ENCODE assay signal across 11 cellular contexts in the genomic region with DNA sequence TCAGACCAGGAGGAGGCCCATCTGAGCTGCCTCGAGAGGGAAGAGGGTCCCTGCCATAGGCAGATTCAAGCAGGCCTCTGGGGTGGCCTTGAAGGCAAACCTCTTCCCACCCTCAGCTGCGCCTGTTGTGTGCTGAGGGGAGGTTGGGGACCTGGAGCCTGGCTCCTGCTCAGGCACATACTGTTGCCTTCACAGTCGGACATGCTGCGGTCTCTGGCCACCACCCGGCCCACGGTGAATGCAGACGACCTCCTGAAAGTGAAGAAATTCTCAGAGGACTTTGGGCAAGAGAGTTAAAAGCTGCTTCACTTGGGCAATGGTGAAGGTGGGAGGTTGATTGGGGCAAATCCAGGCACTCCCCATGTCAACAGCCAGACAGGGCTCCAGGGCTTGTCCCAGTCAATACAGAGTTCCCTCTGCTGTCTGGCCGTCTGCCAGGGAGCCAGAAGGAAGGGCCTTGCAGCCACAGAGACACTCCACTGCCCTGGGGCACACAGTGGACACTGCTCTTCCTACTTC. TPM values are rescaled to one million over a fixed set of nuclear protein-coding genes. Genes with fewer than 3 reads are reported as not detected.
DNase-seq lines count a peak whose midpoint lies in the region; ATAC-seq and TF ChIP-seq lines count a peak whose summit lies in the region.
"Had no signal": no experiment of that assay in that cellular context is flagged by ENCODE, and none has a peak within 500 bp of the region (broad histone marks: within the 10 kb centered on the region; RNA-seq: fewer than 3 reads in every experiment).

No MANE protein-coding gene starts in this region.

- no peaks in the 10 kb centered on the region for H3K9me3 ChIP-seq in BLaER1 treated with 17β-estradiol and CSF1 and Interleukin-3, amounts not matched to agents 10 nM and 100 nM (replicated peaks in 1 of 11)
- H3K9me3 ChIP-seq in Loucy (ENCODE audit: insufficient read depth, low read depth, low read length) (no peaks in the 10 kb centered on the region), heart right ventricle (no peaks in the 10 kb centered on the region), esophagus squamous epithelium (no peaks in the 10 kb centered on the region)

- peaks cover 81 to 100% (median 95%) of the 10 kb centered on the region in 10 experiments for H3K4me1 ChIP-seq in BLaER1 treated with 17β-estradiol and CSF1 and Interleukin-3, amounts not matched to agents 10 nM and 100 nM
- H3K4me1 ChIP-seq in Loucy (ENCODE audit: insufficient read depth, low read length, poor library complexity, severe bottlenecking) (peaks cover 32% of the 10 kb centered on the region), heart right ventricle (peaks cover 2 to 45% (median 33%) of the 10 kb centered on the region in 9 donors), esophagus squamous epithelium (peaks cover 9 to 53% (median 27%) of the 10 kb centered on the region in 3 donors)

- H3K9me3 Mint-ChIP-seq in activated CD4-positive, alpha-beta memory T cell treated with anti-CD3 and anti-CD28 coated beads, Interleukin-2, amount 10 ng/mL, durations not matched to agents 7 days and 5 days, result no peaks in the 10 kb centered on the region
- H3K9me3 Mint-ChIP-seq: stimulated activated naive CD8-positive, alpha-beta T cell treated with anti-CD3 and anti-CD28 coated beads, Interleukin-15, Interleukin-2, amounts not matched to agents 100 ng/mL and 50 ng/mL, for 24 hours had no signal

- DNase-seq in heart right ventricle (peak in 1 of 2 donors; percentile 74), posterior vena cava (ENCODE audit: low spot score) (peak; percentile 88), NCI-H446 treated with DMSO at 0.1 percent for 48 hours (lab: John Stamatoyannopoulos, UW) (no peak), esophagus squamous epithelium (lab: John Stamatoyannopoulos, UW) (no peak), germinal center (ENCODE audit: low spot score) (no peak)
- DNase-seq in activated CD4-positive, alpha-beta memory T cell treated with anti-CD3 and anti-CD28 coated beads, Interleukin-2, amount 10 ng/mL, durations not matched to agents 7 days and 5 days, result no peak
- DNase-seq: DMS153 had no signal

- H3F3A ChIP-seq in Loucy (ENCODE audit: low read depth), result peaks cover 7% of the 10 kb centered on the region; the same call in 1 of the 2 replicates

- peaks cover 79 to 100% (median 99%) of the 10 kb centered on the region in 11 experiments for H3K36me3 ChIP-seq in BLaER1 treated with 17β-estradiol and CSF1 and Interleukin-3, amounts not matched to agents 10 nM and 100 nM
- H3K36me3 ChIP-seq in Loucy (ENCODE audit: insufficient read depth, low read length) (peaks cover 67% of the 10 kb centered on the region; the same call in 1 of the 2 replicates), heart right ventricle (peaks cover 7 to 97% (median 67%) of the 10 kb centered on the region in 9 donors), esophagus squamous epithelium (peaks cover 39 to 92% (median 58%) of the 10 kb centered on the region in 3 donors)

- H3K27me3 Mint-ChIP-seq in activated CD4-positive, alpha-beta memory T cell treated with anti-CD3 and anti-CD28 coated beads, Interleukin-2, amount 10 ng/mL, durations not matched to agents 7 days and 5 days, result no peaks in the 10 kb centered on the region
- H3K27me3 Mint-ChIP-seq: stimulated activated naive CD8-positive, alpha-beta T cell treated with anti-CD3 and anti-CD28 coated beads, Interleukin-15, Interleukin-2, amounts not matched to agents 100 ng/mL and 50 ng/mL, for 24 hours had no signal

- H3K4me1 Mint-ChIP-seq in activated CD4-positive, alpha-beta memory T cell treated with anti-CD3 and anti-CD28 coated beads, Interleukin-2, amount 10 ng/mL, durations not matched to agents 7 days and 5 days, result peaks cover 30% of the 10 kb centered on the region

- H3K4me3 Mint-ChIP-seq in activated CD4-positive, alpha-beta memory T cell treated with anti-CD3 and anti-CD28 coated beads, Interleukin-2, amount 10 ng/mL, durations not matched to agents 7 days and 5 days, result no peak overlapping the region

- H3K9me2 ChIP-seq in Loucy (replicated peaks; ENCODE audit: low read depth, low read length), result no peaks in the 10 kb centered on the region

- peaks cover 76% of the 10 kb centered on the region for H3K36me3 Mint-ChIP-seq in activated CD4-positive, alpha-beta memory T cell treated with anti-CD3 and anti-CD28 coated beads, Interleukin-2, amount 10 ng/mL, durations not matched to agents 7 days and 5 days (ENCODE audit: low read depth)

- peaks cover 76% of the 10 kb centered on the region for H3K79me2 ChIP-seq in Loucy (ENCODE audit: insufficient read depth, low read length)

- no peak overlapping the region for H3K27ac Mint-ChIP-seq in activated CD4-positive, alpha-beta memory T cell treated with anti-CD3 and anti-CD28 coated beads, Interleukin-2, amount 10 ng/mL, durations not matched to agents 7 days and 5 days
- H3K27ac Mint-ChIP-seq: stimulated activated naive CD8-positive, alpha-beta T cell treated with anti-CD3 and anti-CD28 coated beads, Interleukin-15, Interleukin-2, amounts not matched to agents 100 ng/mL and 50 ng/mL, for 24 hours had no signal

- peak overlapping the region; percentile 57 to 99 (median 77) for H3K4me2 ChIP-seq in BLaER1 treated with 17β-estradiol and CSF1 and Interleukin-3, amounts not matched to agents 10 nM and 100 nM
- peak overlapping the region; percentile 99 for H3K4me2 ChIP-seq in Loucy (ENCODE audit: low read depth, low read length, poor library complexity, severe bottlenecking)

- WGBS in heart right ventricle, 2 donors, result 77 to 81% methylated on average over 8 of the region's 8 CpGs
- WGBS in esophagus squamous epithelium, 2 donors, result 73 to 77% methylated on average over 6 to 7 of the region's 8 CpGs

- peak overlapping the region in 8 of 11 experiments; percentile 16 to 35 (median 26); a peak in 5 of 22 replicates for H3K27ac ChIP-seq in BLaER1 treated with 17β-estradiol and CSF1 and Interleukin-3, amounts not matched to agents 10 nM and 100 nM
- no peak overlapping the region for H3K27ac ChIP-seq in heart right ventricle
- H3K27ac ChIP-seq in esophagus squamous epithelium, result no peak overlapping the region

- POLR2A ChIA-PET in activated CD4-positive, alpha-beta memory T cell treated with anti-CD3 and anti-CD28 coated beads, Interleukin-2, amount 10 ng/mL, durations not matched to agents 7 days and 5 days (lab: Charles Lee), result interaction anchor here (0.6 to 9.7 kb wide), 3 partner anchors 9 to 24 kb away, joined by 3 to 151 read pairs (median 4); a partner anchor contains a TSS

- peaks cover 92 to 100% (median 100%) of the 10 kb centered on the region in 11 experiments for H4K20me1 ChIP-seq in BLaER1 treated with 17β-estradiol and CSF1 and Interleukin-3, amounts not matched to agents 10 nM and 100 nM
- H4K20me1 ChIP-seq in Loucy (ENCODE audit: insufficient read depth, low read length, poor library complexity, severe bottlenecking), result peaks cover 41% of the 10 kb centered on the region

- CTCF ChIA-PET in activated CD4-positive, alpha-beta memory T cell treated with anti-CD3 and anti-CD28 coated beads, Interleukin-2, amount 10 ng/mL, durations not matched to agents 7 days and 5 days (lab: Charles Lee), result no interaction called here

- no peak overlapping the region for H3K4me3 ChIP-seq in BLaER1 treated with 17β-estradiol and CSF1 and Interleukin-3, amounts not matched to agents 10 nM and 100 nM
- H3K4me3 ChIP-seq in Loucy (ENCODE audit: low read length, poor library complexity, severe bottlenecking) (no peak overlapping the region), heart right ventricle (no peak overlapping the region), esophagus squamous epithelium (no peak overlapping the region)

- peak overlapping the region; percentile 19 to 65 (median 39); a peak in 13 of 22 replicates for H3K9ac ChIP-seq in BLaER1 treated with 17β-estradiol and CSF1 and Interleukin-3, amounts not matched to agents 10 nM and 100 nM
- H3K9ac ChIP-seq in Loucy (ENCODE audit: low read depth, low read length, poor library complexity, severe bottlenecking), result no peak overlapping the region

- peak in 6 of 8 donors; percentile 41 to 54 (median 45) for ATAC-seq in heart right ventricle
- ATAC-seq: activated CD4-positive, CD25-positive, alpha-beta regulatory T cell treated with anti-CD3 and anti-CD28 coated beads, Interleukin-2, amount 50 U/mL, for 24 hours had no signal

- intact Hi-C loops in heart right ventricle (cut with DNase I), result no loop called here
- intact Hi-C loops in posterior vena cava (cut with DNase I), result no loop called here
- intact Hi-C loops in esophagus squamous epithelium (cut with DNase I), result no loop called here

- no peak overlapping the region for H2AFZ ChIP-seq in Loucy (ENCODE audit: low read length)

- TF ChIP-seq CTCF in Loucy (conservative IDR thresholded peaks at IDR 0.05; ENCODE audit: low read length), result no peak
- TF ChIP-seq CTCF in heart right ventricle (IDR thresholded peaks at IDR 0.05), result no peak
- no peak for TF ChIP-seq CTCF in esophagus squamous epithelium (IDR thresholded peaks at IDR 0.05)

- no peak for TF ChIP-seq POLR2A in esophagus squamous epithelium (IDR thresholded peaks at IDR 0.05)

- H3K27me3 ChIP-seq in BLaER1 treated with 17β-estradiol and CSF1 and Interleukin-3, amounts not matched to agents 10 nM and 100 nM, result no peaks in the 10 kb centered on the region
- no peaks in the 10 kb centered on the region for H3K27me3 ChIP-seq in Loucy (ENCODE audit: insufficient read depth, low read length, poor library complexity, severe bottlenecking)
- no peaks in the 10 kb centered on the region for H3K27me3 ChIP-seq in heart right ventricle
- no peaks in the 10 kb centered on the region for H3K27me3 ChIP-seq in esophagus squamous epithelium

RNA-seq across cellular contexts. Expression of a gene that starts 6.3 kb away (rescaled TPM):
- 10 to 100 TPM in 1 of 10 donors, 1 to 10 TPM in 9; 3.9 to 10.7 (median 5.4) TPM for total RNA-seq in heart right ventricle
- 1 to 10 TPM; 2.0 to 9.9 TPM for polyA plus RNA-seq in heart right ventricle
- 1 to 10 TPM; 6.6 to 6.9 TPM for total RNA-seq in posterior vena cava
- total RNA-seq in activated CD4-positive, alpha-beta memory T cell treated with anti-CD3 and anti-CD28 coated beads, Interleukin-2, amount 10 ng/mL, durations not matched to agents 7 days and 5 days, result 1 to 10 TPM; 8.8 to 9.7 TPM
- total RNA-seq in esophagus squamous epithelium, result 10 to 100 TPM; 14.3 to 21.8 (median 21.4) TPM

RNA-seq across cellular contexts. Expression of a gene that starts 12.9 kb away (rescaled TPM):
- total RNA-seq in heart right ventricle (10 to 100 TPM; 24.2 to 35.1 (median 27.7) TPM), posterior vena cava (10 to 100 TPM; 23.4 to 24.1 TPM), esophagus squamous epithelium (10 to 100 TPM; 21.5 to 38.9 (median 24.9) TPM)
- 10 to 100 TPM; 38.8 to 44.6 TPM for polyA plus RNA-seq in heart right ventricle
- 10 to 100 TPM; 32.3 to 34.9 TPM for total RNA-seq in activated CD4-positive, alpha-beta memory T cell treated with anti-CD3 and anti-CD28 coated beads, Interleukin-2, amount 10 ng/mL, durations not matched to agents 7 days and 5 days

RNA-seq across cellular contexts. Expression of a gene that starts 15.3 kb away (rescaled TPM):
- total RNA-seq in heart right ventricle (10 to 100 TPM; 20.0 to 29.1 (median 23.7) TPM), posterior vena cava (10 to 100 TPM; 21.9 to 22.4 TPM), esophagus squamous epithelium (10 to 100 TPM; 24.0 to 36.0 (median 30.1) TPM)
- polyA plus RNA-seq in heart right ventricle, result 10 to 100 TPM; 15.7 to 16.8 TPM
- total RNA-seq in activated CD4-positive, alpha-beta memory T cell treated with anti-CD3 and anti-CD28 coated beads, Interleukin-2, amount 10 ng/mL, durations not matched to agents 7 days and 5 days, result 10 to 100 TPM; 30.6 to 30.7 TPM

RNA-seq across cellular contexts. Expression of a gene that starts 15.5 kb away (rescaled TPM):
- total RNA-seq in heart right ventricle, result 10 to 100 TPM in 1 of 10 donors, 1 to 10 TPM in 9; 6.1 to 15.8 (median 7.8) TPM
- 1 to 10 TPM; 8.0 to 8.2 TPM for polyA plus RNA-seq in heart right ventricle
- total RNA-seq in posterior vena cava, result 10 to 100 TPM; 14.3 to 15.9 TPM
- total RNA-seq in activated CD4-positive, alpha-beta memory T cell treated with anti-CD3 and anti-CD28 coated beads, Interleukin-2, amount 10 ng/mL, durations not matched to agents 7 days and 5 days, result 10 to 100 TPM; 36.0 to 36.7 TPM
- 10 to 100 TPM; 14.1 to 29.6 (median 25.5) TPM for total RNA-seq in esophagus squamous epithelium

RNA-seq across cellular contexts. Expression of a gene that starts 27.5 kb away (rescaled TPM):
- under 1 TPM in 4 of 10 donors, not detected in 6; 0.32 to 0.41 (median 0.38) TPM for total RNA-seq in heart right ventricle
- polyA plus RNA-seq in heart right ventricle, result under 1 TPM in 1 of 2 donors, not detected in 1; 0.37 TPM
- under 1 TPM; 0.51 to 0.57 TPM for total RNA-seq in posterior vena cava
- 1 to 10 TPM; 1.3 to 1.8 TPM for total RNA-seq in activated CD4-positive, alpha-beta memory T cell treated with anti-CD3 and anti-CD28 coated beads, Interleukin-2, amount 10 ng/mL, durations not matched to agents 7 days and 5 days
- not detected for total RNA-seq in esophagus squamous epithelium

Comparison
In these comparisons a context has a peak if more than half of its experiments do, and no peak if none do; other contexts are left out.
1. H3K27ac ChIP-seq: peak in BLaER1 treated with 17β-estradiol and CSF1 and Interleukin-3, amounts not matched to agents 10 nM and 100 nM (8 of 11); none in heart right ventricle (0 of 10) and esophagus squamous epithelium (0 of 4).